22 cellular contexts compared by ENCODE assay signal in genomic region chr13:29621401-29621800, GRCh38. TPM values are rescaled to one million over a fixed set of nuclear protein-coding genes. Genes with fewer than 3 reads are reported as not detected.
DNase-seq lines count a peak whose midpoint lies in the region; ATAC-seq, FAIRE-seq and TF ChIP-seq lines count a peak whose summit lies in the region.
"Had no signal": no experiment of that assay in that cellular context is flagged by ENCODE, and none has a peak within 500 bp of the region (broad histone marks: within the 10 kb centered on the region; RNA-seq: fewer than 3 reads in every experiment).

No MANE protein-coding gene starts in this region.

- in situ Hi-C loops in HepG2 (cut with HindIII; ENCODE audit: extremely low pct_ligation_motif_present, low pct_unique_long_range_greater_than_20kb) = no loop called here

- H3K27ac ChIP-seq in HepG2 (ENCODE audit: extremely low read length, insufficient read depth, low read length) = no peak overlapping the region
- H3K27ac ChIP-seq in right lobe of liver = no peak overlapping the region
- H3K27ac ChIP-seq in SJSA1 = peak overlapping the region; percentile 83

- no peak overlapping the region for H3K9ac ChIP-seq in HepG2 (ENCODE audit: insufficient read depth, low read depth, low read length)

- intact Hi-C loops in HepG2 (cut with micrococcal nuclease; ENCODE audit: unreplicated experiment) = no loop called here
- intact Hi-C loops in right lobe of liver (cut with DNase I) = no loop called here
- intact Hi-C loops in activated T-helper 2 cell treated with anti-CD3 and anti-CD28 coated beads, Interferon-gamma antibody, Interleukin-2, Interleukin-4, amounts not matched to agents 10 μg/mL and 5 μg/mL and 100 μg/mL, durations not matched to agents 14 hours and 24 hours and 36 hours (cut with micrococcal nuclease) = no loop called here

- H3K79me2 ChIP-seq in HepG2 (ENCODE audit: insufficient read depth, low read length) = no peaks in the 10 kb centered on the region

- POLR2A ChIA-PET in HepG2 (lab: Yijun Ruan, JAX) = no interaction called here

- no peak overlapping the region for H3K4me3 Mint-ChIP-seq in activated T-helper 2 cell treated with anti-CD3 and anti-CD28 coated beads, Interferon-gamma antibody, Interleukin-2, Interleukin-4, amounts not matched to agents 10 μg/mL and 5 μg/mL and 100 μg/mL, durations not matched to agents 14 hours and 24 hours and 36 hours (ENCODE audit: low read depth)
- H3K4me3 Mint-ChIP-seq: activated naive CD8-positive, alpha-beta T cell; activated T-cell treated with anti-CD3 and anti-CD28 coated beads, Interleukin-2, amount 50 U/mL, for 24 hours; CD4-positive, CD25-positive, alpha-beta regulatory T cell; neural crest cell; type B pancreatic cell had no signal

- H2AFZ ChIP-seq in HepG2 (ENCODE audit: low read length) = no peak overlapping the region

- H3K27ac Mint-ChIP-seq in activated T-helper 2 cell treated with anti-CD3 and anti-CD28 coated beads, Interferon-gamma antibody, Interleukin-2, Interleukin-4, amounts not matched to agents 10 μg/mL and 5 μg/mL and 100 μg/mL, durations not matched to agents 14 hours and 24 hours and 36 hours = no peak overlapping the region
- H3K27ac Mint-ChIP-seq: activated naive CD8-positive, alpha-beta T cell; activated T-cell treated with anti-CD3 and anti-CD28 coated beads, Interleukin-2, amount 50 U/mL, for 24 hours; CD4-positive, CD25-positive, alpha-beta regulatory T cell; type B pancreatic cell had no signal

- no peak for FAIRE-seq in HepG2 (lab: Jason Lieb, UNC)

- no peaks in the 10 kb centered on the region for H3K9me3 Mint-ChIP-seq in activated T-helper 2 cell treated with anti-CD3 and anti-CD28 coated beads, Interferon-gamma antibody, Interleukin-2, Interleukin-4, amounts not matched to agents 10 μg/mL and 5 μg/mL and 100 μg/mL, durations not matched to agents 14 hours and 24 hours and 36 hours

- H3K4me2 ChIP-seq in HepG2 (ENCODE audit: low read depth, low read length) = no peak overlapping the region

- peaks cover 20% of the 10 kb centered on the region for H3K27me3 Mint-ChIP-seq in activated T-helper 2 cell treated with anti-CD3 and anti-CD28 coated beads, Interferon-gamma antibody, Interleukin-2, Interleukin-4, amounts not matched to agents 10 μg/mL and 5 μg/mL and 100 μg/mL, durations not matched to agents 14 hours and 24 hours and 36 hours (ENCODE audit: low read depth)

- no peaks in the 10 kb centered on the region for H3K36me3 Mint-ChIP-seq in activated T-helper 2 cell treated with anti-CD3 and anti-CD28 coated beads, Interferon-gamma antibody, Interleukin-2, Interleukin-4, amounts not matched to agents 10 μg/mL and 5 μg/mL and 100 μg/mL, durations not matched to agents 14 hours and 24 hours and 36 hours (ENCODE audit: low read depth)
- H3K36me3 Mint-ChIP-seq: activated naive CD8-positive, alpha-beta T cell; CD4-positive, CD25-positive, alpha-beta regulatory T cell; type B pancreatic cell had no signal

- TF ChIP-seq POLR2A in HepG2 (IDR thresholded peaks at IDR 0.05; ENCODE audit: insufficient read depth in 1 of 2, low read depth in 2 of 2, low read length in 2 of 2) (no peak), right lobe of liver (IDR thresholded peaks at IDR 0.05) (no peak)

- TF ChIP-seq CTCF in HepG2 (CRISPR knock-in tag; IDR thresholded peaks at IDR 0.05) = no peak
- TF ChIP-seq CTCF in right lobe of liver (IDR thresholded peaks at IDR 0.05) = no peak
- no peak for TF ChIP-seq CTCF in fibroblast of mammary gland (conservative IDR thresholded peaks at IDR 0.05; ENCODE audit: control insufficient read depth, insufficient read depth, low read depth, low read length)

- H3K27me3 ChIP-seq in HepG2 (ENCODE audit: control insufficient read depth in 1 of 2, insufficient read depth in 2 of 2, low read length in 2 of 2) (no peaks in the 10 kb centered on the region; a peak in 1 of 5 replicates), right lobe of liver (no peaks in the 10 kb centered on the region), SJSA1 (replicated peaks) (no peaks in the 10 kb centered on the region)

- H3K36me3 ChIP-seq in HepG2 (replicated peaks in 1 of 2; ENCODE audit: control insufficient read depth in 1 of 2, insufficient read depth in 2 of 2, low read length in 2 of 2) = no peaks in the 10 kb centered on the region
- H3K36me3 ChIP-seq in right lobe of liver = no peaks in the 10 kb centered on the region
- no peaks in the 10 kb centered on the region for H3K36me3 ChIP-seq in SJSA1

- CTCF ChIA-PET in HepG2 (lab: Yijun Ruan, JAX; ENCODE audit: low intra/inter-chr PET ratio, low total read pairs) = no interaction called here

- no peak for DNase-seq in HepG2 (ENCODE audit: low spot score)
- no peak for DNase-seq in right lobe of liver
- peak in 1 of 2 experiments; percentile 56 for DNase-seq in SJSA1 (ENCODE audit: low read depth in 1 of 2, low spot score in 2 of 2)
- peak; percentile 58 for DNase-seq in fibroblast of mammary gland (ENCODE audit: low read depth)
- no peak for DNase-seq in left lobe of liver (ENCODE audit: low spot score)
- DNase-seq in T1000 (lab: John Stamatoyannopoulos, UW) = no peak
- DNase-seq in activated T-helper 2 cell treated with anti-CD3 and anti-CD28 coated beads, Interferon-gamma antibody, Interleukin-2, Interleukin-4, amounts not matched to agents 10 μg/mL and 5 μg/mL and 100 μg/mL, durations not matched to agents 14 hours and 24 hours and 36 hours (ENCODE audit: low spot score) = no peak
- DNase-seq: activated CD4-positive, alpha-beta T cell treated with anti-CD3 and anti-CD28 coated beads, Interleukin-2, amount 50 U/mL, for 48 hours; activated T-cell treated with anti-CD3 and anti-CD28 coated beads, Interleukin-2, amount 50 U/mL, for 24 hours; CD4-positive, CD25-positive, alpha-beta regulatory T cell; central memory CD4-positive, alpha-beta T cell; effector CD4-positive, alpha-beta T cell; hypothalamus; kidney glomerular epithelial cell; NCI-H1048; NCI-H2107; NCI-H526 treated with DMSO at 0.1 percent for 48 hours; stimulated activated naive CD4-positive, alpha-beta T cell treated with Interleukin-2 at 50 U/mL for 16 hours had no signal

- ATAC-seq in HepG2 (no peak), right lobe of liver (no peak), HG02981 (IDR thresholded peaks at IDR 0.05; ENCODE audit: unreplicated experiment) (no peak), left lobe of liver (no peak)

- no TSS peak for BruUV-seq in HepG2 (replicated peaks; lab: Mats Ljungman, UMichigan)

- no peaks in the 10 kb centered on the region for H4K20me1 ChIP-seq in HepG2 (ENCODE audit: insufficient read depth, low read length)

- no peaks in the 10 kb centered on the region for H3K9me3 ChIP-seq in HepG2 (ENCODE audit: low read length)
- no peaks in the 10 kb centered on the region for H3K9me3 ChIP-seq in right lobe of liver
- H3K9me3 ChIP-seq in SJSA1 (replicated peaks) = no peaks in the 10 kb centered on the region

- no peak for TF ChIP-seq EP300 in HepG2 (IDR thresholded peaks at IDR 0.05; ENCODE audit: low read depth in 2 of 2, low read length in 2 of 2)
- TF ChIP-seq EP300 in HepG2 (CRISPR knock-in tag; IDR thresholded peaks at IDR 0.05; ENCODE audit: borderline replicate concordance) = no peak

- no peak for TF ChIP-seq RAD21 in HepG2 (CRISPR knock-in tag; IDR thresholded peaks at IDR 0.05)

- no peaks in the 10 kb centered on the region for H3K4me1 Mint-ChIP-seq in activated T-helper 2 cell treated with anti-CD3 and anti-CD28 coated beads, Interferon-gamma antibody, Interleukin-2, Interleukin-4, amounts not matched to agents 10 μg/mL and 5 μg/mL and 100 μg/mL, durations not matched to agents 14 hours and 24 hours and 36 hours (ENCODE audit: low read depth)
- H3K4me1 Mint-ChIP-seq: CD4-positive, CD25-positive, alpha-beta regulatory T cell; neural crest cell had no signal

- no peaks in the 10 kb centered on the region for H3K4me1 ChIP-seq in HepG2 (ENCODE audit: insufficient read depth, low read length)
- no peaks in the 10 kb centered on the region for H3K4me1 ChIP-seq in right lobe of liver
- H3K4me1 ChIP-seq in SJSA1 (replicated peaks) = peaks cover 29% of the 10 kb centered on the region

- no peak overlapping the region for H3K4me3 ChIP-seq in HepG2 (replicated peaks in 1 of 3; ENCODE audit: insufficient read depth in 1 of 3, low read depth in 2 of 3, low read length in 3 of 3)
- H3K4me3 ChIP-seq in right lobe of liver = no peak overlapping the region
- H3K4me3 ChIP-seq in SJSA1 = peak overlapping the region; percentile 3; the same call in 1 of the 2 replicates
- no peak overlapping the region for H3K4me3 ChIP-seq in fibroblast of mammary gland (ENCODE audit: control insufficient read depth, low read depth, low read length)

- 0% methylated on average over 4 of the region's 4 CpGs for WGBS in HepG2 (ENCODE audit: low lambda C conversion rate)
- WGBS in right lobe of liver (ENCODE audit: insufficient coverage, low coverage, low lambda C conversion rate, missing lambda C conversion rate) = 75% methylated on average over 4 of the region's 4 CpGs

RNA-seq across cellular contexts. Expression of gene SLC7A1, which starts 25.9 kb away (rescaled TPM):
- total RNA-seq in HepG2 (2016; rRNA removed; fragmentation: Illumina TruSeq; extraction: Trizol) = 13.6 and 14.5 TPM in 2 replicates
- 4.3 TPM in 2 replicates for total RNA-seq in HepG2 (2016; cell fraction: cytosol; rRNA removed; fragmentation: Illumina TruSeq; extraction: Trizol; ENCODE audit: low read depth)
- total RNA-seq in HepG2 (2016; cell fraction: insoluble cytoplasmic fraction; rRNA removed; fragmentation: Illumina TruSeq; extraction: Trizol) = 12.3 and 13.9 TPM in 2 replicates
- 9.0 and 9.6 TPM in 2 replicates for total RNA-seq in HepG2 (2016; cell fraction: membrane; rRNA removed; fragmentation: Illumina TruSeq; extraction: Trizol)
- total RNA-seq in HepG2 (2016; cell fraction: nucleus; rRNA removed; fragmentation: Illumina TruSeq; extraction: Trizol) = 26.0 and 29.0 TPM in 2 replicates
- polyA plus RNA-seq in HepG2 (2011; rRNA removed) = 15.3 and 18.3 TPM in 2 replicates
- polyA plus RNA-seq in HepG2 (2011; cell fraction: cytosol; rRNA removed) = 14.5 and 17.8 TPM in 2 replicates
- polyA plus RNA-seq in HepG2 (2011; cell fraction: nucleus; rRNA removed) = 26.3 and 27.8 TPM in 2 replicates
- 34.9 and 52.5 TPM in 2 replicates for polyA plus RNA-seq in HepG2 (2012)
- 1.1 TPM in 2 replicates for polyA plus RNA-seq in HepG2 (2016; cell fraction: cytosol; fragmentation: Illumina TruSeq; extraction: Trizol; ENCODE audit: low read depth)
- 11.0 and 13.3 TPM in 2 replicates for polyA plus RNA-seq in HepG2 (2016; cell fraction: insoluble cytoplasmic fraction; fragmentation: Illumina TruSeq; extraction: Trizol; ENCODE audit: low read depth)
- polyA plus RNA-seq in HepG2 (2016; cell fraction: membrane; fragmentation: Illumina TruSeq; extraction: Trizol; ENCODE audit: low read depth) = 3.7 and 4.0 TPM in 2 replicates
- 27.8 and 29.7 TPM in 2 replicates for polyA plus RNA-seq in HepG2 (2016; cell fraction: nucleus; fragmentation: Illumina TruSeq; extraction: Trizol; ENCODE audit: insufficient read depth, low read depth)
- 27.5 and 74.3 TPM in 2 replicates for polyA minus RNA-seq in HepG2 (2011; rRNA and poly(A)+ RNA removed; ENCODE audit: low replicate concordance)
- 31.5 and 44.6 TPM in 2 replicates for polyA minus RNA-seq in HepG2 (2011; cell fraction: cytosol; rRNA and poly(A)+ RNA removed)
- 44.4 and 45.6 TPM in 2 replicates for polyA minus RNA-seq in HepG2 (2011; cell fraction: nucleus; rRNA and poly(A)+ RNA removed)
- total RNA-seq in right lobe of liver = 1 to 10 TPM in 5 of 6 experiments, under 1 TPM in 1; 0.70 to 6.5 (median 3.7) TPM
- 27.3 and 39.8 TPM in 2 replicates for total RNA-seq in SJSA1 (2014; rRNA removed; shearing (Covaris generic))
- 1.1 TPM for total RNA-seq in left lobe of liver
- total RNA-seq in activated T-helper 2 cell treated with anti-CD3 and anti-CD28 coated beads, Interferon-gamma antibody, Interleukin-2, Interleukin-4, amounts not matched to agents 10 μg/mL and 5 μg/mL and 100 μg/mL, durations not matched to agents 14 hours and 24 hours and 36 hours = 111 and 114 TPM in 2 replicates
